Comparison of ENCODE assay signal across 9 cellular contexts in the genomic region with DNA sequence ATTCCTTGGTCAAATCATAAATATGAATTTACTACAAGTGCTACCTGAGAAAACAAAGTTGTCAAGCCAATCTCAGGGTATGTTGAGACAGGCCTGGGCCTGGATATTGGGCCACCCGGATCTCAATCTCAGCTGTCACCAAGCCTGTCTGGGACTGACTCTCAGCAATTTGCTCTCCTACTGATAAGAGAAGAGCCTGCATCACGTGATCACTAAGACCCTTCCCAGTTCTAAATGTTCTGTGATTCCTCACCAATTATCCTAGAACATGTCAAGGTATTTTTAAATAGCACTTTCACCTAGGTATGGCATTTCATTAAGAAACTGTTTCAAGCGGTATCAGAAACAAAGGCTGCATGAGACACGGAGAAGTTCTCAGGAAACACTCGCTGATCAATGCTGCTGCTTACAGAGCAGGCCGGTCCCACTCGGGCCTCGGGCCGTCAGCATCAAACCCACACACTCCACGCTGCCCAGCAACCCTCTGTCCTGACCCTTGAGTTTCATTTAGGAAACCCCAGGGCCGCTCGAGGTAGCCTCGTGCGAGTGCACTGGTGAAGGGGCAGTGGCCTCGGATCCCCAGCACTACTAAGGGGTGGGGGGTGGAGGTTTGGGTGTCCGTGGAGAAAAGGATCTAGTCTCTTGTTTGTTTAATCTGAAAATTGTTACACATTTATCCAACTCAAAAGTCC. TPM values are rescaled to one million over a fixed set of nuclear protein-coding genes. Genes with fewer than 3 reads are reported as not detected.
DNase-seq lines count a peak whose midpoint lies in the region; ATAC-seq and TF ChIP-seq lines count a peak whose summit lies in the region.
"Had no signal": no experiment of that assay in that cellular context is flagged by ENCODE, and none has a peak within 500 bp of the region (broad histone marks: within the 10 kb centered on the region; RNA-seq: fewer than 3 reads in every experiment).

No MANE protein-coding gene starts in this region.

- no peaks in the 10 kb centered on the region for H3K9me3 ChIP-seq in left ventricle myocardium inferior (replicated peaks)
- no peaks in the 10 kb centered on the region for H3K9me3 ChIP-seq in mononuclear cell (ENCODE audit: low read depth, low read length)
- H3K9me3 ChIP-seq in aorta (ENCODE audit: control insufficient read depth, low read length) = no peaks in the 10 kb centered on the region

- intact Hi-C loops in left ventricle myocardium inferior (cut with micrococcal nuclease) (no loop called here), left cardiac atrium (cut with DNase I) (loop anchor here (5.0 to 10.0 kb wide), 6 partner anchors 254 to 884 kb away; no protein-coding TSS in a partner anchor), aorta (cut with DNase I) (loop anchor here (2.0 to 10.0 kb wide), 8 partner anchors 156 to 986 kb away; no protein-coding TSS in a partner anchor)

- H3K27ac ChIP-seq in left ventricle myocardium inferior (replicated peaks) (peak overlapping the region; percentile 99), aorta (ENCODE audit: low read depth in 1 of 2, low read length in 2 of 2) (peak overlapping the region; percentile 50 to 92)

- no peak for ATAC-seq in left cardiac atrium
- ATAC-seq in aorta (ENCODE audit: low FRiP score) = no peak
- ATAC-seq in HG03045 (IDR thresholded peaks at IDR 0.05; ENCODE audit: unreplicated experiment) = no peak

- H3K27ac Mint-ChIP-seq in chondrocyte (ENCODE audit: unreplicated experiment) = peak overlapping the region; percentile 99

- peaks cover 82% of the 10 kb centered on the region for H3K36me3 Mint-ChIP-seq in chondrocyte (ENCODE audit: low read depth)

- no peaks in the 10 kb centered on the region for H3K27me3 ChIP-seq in left ventricle myocardium inferior (ENCODE audit: low read depth)
- no peaks in the 10 kb centered on the region for H3K27me3 ChIP-seq in mononuclear cell (ENCODE audit: insufficient read depth, low read length)
- no peaks in the 10 kb centered on the region for H3K27me3 ChIP-seq in aorta (ENCODE audit: control insufficient read depth in 1 of 2, insufficient read depth in 2 of 2, low read length in 1 of 2)

- peaks cover 61% of the 10 kb centered on the region for H3K4me1 Mint-ChIP-seq in chondrocyte (ENCODE audit: low read depth)

- no peaks in the 10 kb centered on the region for H3K9me3 Mint-ChIP-seq in chondrocyte (ENCODE audit: low read depth)

- peak overlapping the region; percentile 94 for H3K4me3 Mint-ChIP-seq in chondrocyte (ENCODE audit: unreplicated experiment)

- peaks cover 61% of the 10 kb centered on the region for H3K36me3 ChIP-seq in left ventricle myocardium inferior
- peaks cover 0 to 19% of the 10 kb centered on the region in 2 donors for H3K36me3 ChIP-seq in aorta (ENCODE audit: control insufficient read depth in 1 of 2, insufficient read depth in 2 of 2, low read length in 1 of 2)

- H3K4me1 ChIP-seq in left ventricle myocardium inferior (peaks cover 91% of the 10 kb centered on the region), mononuclear cell (ENCODE audit: insufficient read depth, low read length) (peaks cover 70% of the 10 kb centered on the region), aorta (ENCODE audit: control insufficient read depth in 1 of 2, insufficient read depth in 2 of 2, low read length in 2 of 2) (peaks cover 0 to 4% of the 10 kb centered on the region in 2 donors)

- H3K4me3 ChIP-seq in left ventricle myocardium inferior (peak overlapping the region; percentile 87), mononuclear cell (ENCODE audit: low read length) (peak overlapping the region; percentile 92), aorta (ENCODE audit: low read length in 2 of 2) (peak overlapping the region; percentile 80 to 100)

- no peak for TF ChIP-seq CTCF in left ventricle myocardium inferior (IDR thresholded peaks at IDR 0.05; ENCODE audit: borderline replicate concordance)
- no peak for TF ChIP-seq CTCF in chondrocyte (IDR thresholded peaks at IDR 0.05)

- DNase-seq in left ventricle myocardium inferior (no peak), left cardiac atrium (no peak), chondrocyte (ENCODE audit: low spot score) (no peak), aorta (no peak), SHP77 treated with DMSO at 0.1 percent for 48 hours (lab: John Stamatoyannopoulos, UW) (no peak), DMS53 (lab: John Stamatoyannopoulos, UW) (no peak)
- DNase-seq: GF-D8 had no signal

- H3K27me3 Mint-ChIP-seq in chondrocyte (ENCODE audit: low read depth) = no peaks in the 10 kb centered on the region

- WGBS in aorta, 2 donors = 4 to 6% methylated on average over 16 of the region's 16 CpGs

RNA-seq across cellular contexts. Expression of a gene that starts 4.1 kb away (rescaled TPM):
- total RNA-seq in left ventricle myocardium inferior = 43.8 TPM
- 10 to 100 TPM; 76.3 to 78.7 TPM for total RNA-seq in left cardiac atrium
- 201 to 355 TPM (median 330 TPM) in 3 replicates for total RNA-seq in chondrocyte
- 606 TPM for total RNA-seq in mononuclear cell
- total RNA-seq in aorta = 100 to 1,000 TPM; 171 to 384 TPM
- 100 to 1,000 TPM in 1 of 2 donors, 10 to 100 TPM in 1; 44.2 to 160 TPM for polyA plus RNA-seq in aorta
